In the genomic region with DNA sequence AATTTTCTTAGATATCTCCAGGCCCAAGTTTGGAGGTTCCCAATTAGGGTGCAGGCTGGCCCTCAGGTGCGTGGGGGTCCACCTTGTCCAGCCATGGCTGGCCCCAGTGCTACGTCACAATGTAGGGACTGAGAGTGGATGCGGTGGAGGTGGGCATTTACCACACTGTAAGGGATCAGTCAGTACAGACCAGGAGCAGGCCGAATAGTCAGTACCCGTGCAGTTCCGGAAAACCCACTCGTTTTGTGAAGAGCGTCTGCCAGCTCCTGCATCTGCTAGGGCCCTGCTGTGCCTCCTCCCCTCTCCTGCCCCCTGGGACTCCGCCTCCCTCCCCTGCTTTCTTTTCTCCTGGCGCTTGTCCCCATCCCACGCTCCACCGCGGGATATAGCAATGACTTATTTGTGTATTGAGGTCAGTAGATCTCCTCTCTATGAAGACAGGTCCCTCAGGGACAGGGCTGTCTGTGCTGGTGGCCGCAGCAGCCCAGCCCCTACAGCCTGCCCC, we compare ENCODE assay signal across 1 cellular context.
A peak's percentile ranks its signal among the peaks of the same experiment; 100 is the strongest.
TF ChIP-seq lines count a peak whose summit lies in the region.

No MANE protein-coding gene starts in this region.

TF ChIP-seq in K562, 482 proteins besides CTCF, POLR2A, EP300 and RAD21 (continued from another document):
- TF ChIP-seq ZNF717 (CRISPR knock-in tag; IDR thresholded peaks at IDR 0.05), result no peak
- TF ChIP-seq ZNF12 (CRISPR knock-in tag; IDR thresholded peaks at IDR 0.05), result 0 out of 2 replicates have a peak, but pooled peaks have one; percentile 12
- TF ChIP-seq, protein P1, sequence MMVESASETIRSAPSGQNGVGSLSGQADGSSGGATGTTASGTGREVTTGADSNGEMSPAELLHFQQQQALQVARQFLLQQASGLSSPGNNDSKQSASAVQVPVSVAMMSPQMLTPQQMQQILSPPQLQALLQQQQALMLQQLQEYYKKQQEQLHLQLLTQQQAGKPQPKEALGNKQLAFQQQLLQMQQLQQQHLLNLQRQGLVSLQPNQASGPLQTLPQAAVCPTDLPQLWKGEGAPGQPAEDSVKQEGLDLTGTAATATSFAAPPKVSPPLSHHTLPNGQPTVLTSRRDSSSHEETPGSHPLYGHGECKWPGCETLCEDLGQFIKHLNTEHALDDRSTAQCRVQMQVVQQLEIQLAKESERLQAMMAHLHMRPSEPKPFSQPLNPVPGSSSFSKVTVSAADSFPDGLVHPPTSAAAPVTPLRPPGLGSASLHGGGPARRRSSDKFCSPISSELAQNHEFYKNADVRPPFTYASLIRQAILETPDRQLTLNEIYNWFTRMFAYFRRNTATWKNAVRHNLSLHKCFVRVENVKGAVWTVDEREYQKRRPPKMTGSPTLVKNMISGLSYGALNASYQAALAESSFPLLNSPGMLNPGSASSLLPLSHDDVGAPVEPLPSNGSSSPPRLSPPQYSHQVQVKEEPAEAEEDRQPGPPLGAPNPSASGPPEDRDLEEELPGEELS (CRISPR knock-in tag; IDR thresholded peaks at IDR 0.05; ENCODE audit: borderline replicate concordance), result peak; percentile 89; the same call in 1 of the 2 replicates
- TF ChIP-seq, protein P2, sequence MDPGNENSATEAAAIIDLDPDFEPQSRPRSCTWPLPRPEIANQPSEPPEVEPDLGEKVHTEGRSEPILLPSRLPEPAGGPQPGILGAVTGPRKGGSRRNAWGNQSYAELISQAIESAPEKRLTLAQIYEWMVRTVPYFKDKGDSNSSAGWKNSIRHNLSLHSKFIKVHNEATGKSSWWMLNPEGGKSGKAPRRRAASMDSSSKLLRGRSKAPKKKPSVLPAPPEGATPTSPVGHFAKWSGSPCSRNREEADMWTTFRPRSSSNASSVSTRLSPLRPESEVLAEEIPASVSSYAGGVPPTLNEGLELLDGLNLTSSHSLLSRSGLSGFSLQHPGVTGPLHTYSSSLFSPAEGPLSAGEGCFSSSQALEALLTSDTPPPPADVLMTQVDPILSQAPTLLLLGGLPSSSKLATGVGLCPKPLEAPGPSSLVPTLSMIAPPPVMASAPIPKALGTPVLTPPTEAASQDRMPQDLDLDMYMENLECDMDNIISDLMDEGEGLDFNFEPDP (CRISPR knock-in tag; IDR thresholded peaks at IDR 0.05), result no peak
- TF ChIP-seq, protein P3, sequence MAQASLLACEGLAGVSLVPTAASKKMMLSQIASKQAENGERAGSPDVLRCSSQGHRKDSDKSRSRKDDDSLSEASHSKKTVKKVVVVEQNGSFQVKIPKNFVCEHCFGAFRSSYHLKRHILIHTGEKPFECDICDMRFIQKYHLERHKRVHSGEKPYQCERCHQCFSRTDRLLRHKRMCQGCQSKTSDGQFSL (CRISPR knock-in tag; IDR thresholded peaks at IDR 0.05), result peak; percentile 63
- TF ChIP-seq, protein P3 (tag; IDR thresholded peaks at IDR 0.05), result no peak
- no peak for TF ChIP-seq NFIC (IDR thresholded peaks at IDR 0.05)
- TF ChIP-seq RCOR1 (IDR thresholded peaks at IDR 0.05; ENCODE audit: borderline replicate concordance in 1 of 2, low read depth in 2 of 2, low read length in 2 of 2), result 0 out of 4 replicates have a peak, but pooled peaks of 1 of the 2 experiments have one; percentile 47
- TF ChIP-seq ZSCAN32 (CRISPR knock-in tag; IDR thresholded peaks at IDR 0.05), result no peak
- no peak for TF ChIP-seq TRIM28 (IDR thresholded peaks at IDR 0.05)
- no peak for TF ChIP-seq CCAR2 (IDR thresholded peaks at IDR 0.05; ENCODE audit: low read depth, low read length)
- TF ChIP-seq, protein P4, sequence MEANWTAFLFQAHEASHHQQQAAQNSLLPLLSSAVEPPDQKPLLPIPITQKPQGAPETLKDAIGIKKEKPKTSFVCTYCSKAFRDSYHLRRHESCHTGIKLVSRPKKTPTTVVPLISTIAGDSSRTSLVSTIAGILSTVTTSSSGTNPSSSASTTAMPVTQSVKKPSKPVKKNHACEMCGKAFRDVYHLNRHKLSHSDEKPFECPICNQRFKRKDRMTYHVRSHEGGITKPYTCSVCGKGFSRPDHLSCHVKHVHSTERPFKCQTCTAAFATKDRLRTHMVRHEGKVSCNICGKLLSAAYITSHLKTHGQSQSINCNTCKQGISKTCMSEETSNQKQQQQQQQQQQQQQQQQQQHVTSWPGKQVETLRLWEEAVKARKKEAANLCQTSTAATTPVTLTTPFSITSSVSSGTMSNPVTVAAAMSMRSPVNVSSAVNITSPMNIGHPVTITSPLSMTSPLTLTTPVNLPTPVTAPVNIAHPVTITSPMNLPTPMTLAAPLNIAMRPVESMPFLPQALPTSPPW (CRISPR knock-in tag; IDR thresholded peaks at IDR 0.05), result 0 out of 2 replicates have a peak, but pooled peaks have one; percentile 33
- TF ChIP-seq TEAD4 (IDR thresholded peaks at IDR 0.05; ENCODE audit: low read length), result no peak
- TF ChIP-seq TEAD4 (CRISPR knock-in tag; IDR thresholded peaks at IDR 0.05; ENCODE audit: borderline replicate concordance), result no peak
- TF ChIP-seq, protein P5, sequence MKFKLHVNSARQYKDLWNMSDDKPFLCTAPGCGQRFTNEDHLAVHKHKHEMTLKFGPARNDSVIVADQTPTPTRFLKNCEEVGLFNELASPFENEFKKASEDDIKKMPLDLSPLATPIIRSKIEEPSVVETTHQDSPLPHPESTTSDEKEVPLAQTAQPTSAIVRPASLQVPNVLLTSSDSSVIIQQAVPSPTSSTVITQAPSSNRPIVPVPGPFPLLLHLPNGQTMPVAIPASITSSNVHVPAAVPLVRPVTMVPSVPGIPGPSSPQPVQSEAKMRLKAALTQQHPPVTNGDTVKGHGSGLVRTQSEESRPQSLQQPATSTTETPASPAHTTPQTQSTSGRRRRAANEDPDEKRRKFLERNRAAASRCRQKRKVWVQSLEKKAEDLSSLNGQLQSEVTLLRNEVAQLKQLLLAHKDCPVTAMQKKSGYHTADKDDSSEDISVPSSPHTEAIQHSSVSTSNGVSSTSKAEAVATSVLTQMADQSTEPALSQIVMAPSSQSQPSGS (CRISPR knock-in tag; IDR thresholded peaks at IDR 0.05), result 0 out of 2 replicates have a peak, but pooled peaks have one; percentile 67
- peak; percentile 50; the same call in 1 of the 2 replicates for TF ChIP-seq ZNF143 (CRISPR knock-in tag; IDR thresholded peaks at IDR 0.05)
- TF ChIP-seq ZNF766 (CRISPR knock-in tag; conservative IDR thresholded peaks at IDR 0.05), result no peak
- no peak for TF ChIP-seq DACH1 (IDR thresholded peaks at IDR 0.05; ENCODE audit: partially characterized antibody)
- TF ChIP-seq, protein P6, sequence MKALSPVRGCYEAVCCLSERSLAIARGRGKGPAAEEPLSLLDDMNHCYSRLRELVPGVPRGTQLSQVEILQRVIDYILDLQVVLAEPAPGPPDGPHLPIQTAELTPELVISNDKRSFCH (CRISPR knock-in tag; IDR thresholded peaks at IDR 0.05), result no peak
- TF ChIP-seq, protein P6 (tag; IDR thresholded peaks at IDR 0.05), result 0 out of 2 replicates have a peak, but pooled peaks have one; percentile 32
- TF ChIP-seq CHCHD3 (CRISPR knock-in tag; IDR thresholded peaks at IDR 0.05), result no peak
- TF ChIP-seq, protein P7, sequence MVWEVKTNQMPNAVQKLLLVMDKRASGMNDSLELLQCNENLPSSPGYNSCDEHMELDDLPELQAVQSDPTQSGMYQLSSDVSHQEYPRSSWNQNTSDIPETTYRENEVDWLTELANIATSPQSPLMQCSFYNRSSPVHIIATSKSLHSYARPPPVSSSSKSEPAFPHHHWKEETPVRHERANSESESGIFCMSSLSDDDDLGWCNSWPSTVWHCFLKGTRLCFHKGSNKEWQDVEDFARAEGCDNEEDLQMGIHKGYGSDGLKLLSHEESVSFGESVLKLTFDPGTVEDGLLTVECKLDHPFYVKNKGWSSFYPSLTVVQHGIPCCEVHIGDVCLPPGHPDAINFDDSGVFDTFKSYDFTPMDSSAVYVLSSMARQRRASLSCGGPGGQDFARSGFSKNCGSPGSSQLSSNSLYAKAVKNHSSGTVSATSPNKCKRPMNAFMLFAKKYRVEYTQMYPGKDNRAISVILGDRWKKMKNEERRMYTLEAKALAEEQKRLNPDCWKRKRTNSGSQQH (CRISPR knock-in tag; IDR thresholded peaks at IDR 0.05), result no peak
